30 cellular contexts compared by ENCODE assay signal in the genomic region with DNA sequence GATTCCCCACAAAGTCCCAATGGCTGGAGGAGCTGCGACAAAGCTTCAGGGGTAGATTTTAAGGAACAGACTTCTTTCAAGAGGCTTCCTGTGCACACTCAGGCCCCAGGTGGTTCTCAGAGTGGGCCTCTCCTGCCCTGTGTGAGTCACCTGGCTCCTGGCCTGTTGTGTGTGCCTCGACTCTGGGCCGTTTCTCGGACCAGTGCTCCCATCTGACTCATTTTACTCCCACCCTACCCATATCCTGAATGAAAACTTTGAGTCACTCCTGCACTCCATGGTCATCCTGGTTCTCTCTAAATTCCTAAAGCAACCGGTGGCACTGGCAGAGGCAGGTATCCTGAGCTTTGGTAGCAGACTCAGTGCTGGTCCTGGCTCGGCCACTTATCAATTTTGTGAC.
A peak's percentile ranks its signal among the peaks of the same experiment; 100 is the strongest.
DNase-seq lines count a peak whose midpoint lies in the region; ATAC-seq and TF ChIP-seq lines count a peak whose summit lies in the region.
"Had no signal": no experiment of that assay in that cellular context is flagged by ENCODE, and none has a peak within 500 bp of the region (broad histone marks: within the 10 kb centered on the region; RNA-seq: fewer than 3 reads in every experiment).

No MANE protein-coding gene starts in this region.

- no peaks in the 10 kb centered on the region for H3K36me3 Mint-ChIP-seq in Calu3 (ENCODE audit: insufficient read depth, unreplicated experiment)
- H3K36me3 Mint-ChIP-seq: activated naive CD8-positive, alpha-beta T cell treated with anti-CD3 and anti-CD28 coated beads for 36 hours had no signal

- peak; percentile 6 for DNase-seq in A172 (ENCODE audit: low spot score)
- peak; percentile 8 for DNase-seq in RWPE1 (ENCODE audit: low spot score)
- DNase-seq in foreskin keratinocyte: peak in 1 of 2 donors; percentile 44
- no peak for DNase-seq in Calu3
- no peak for DNase-seq in stomach
- DNase-seq in NCI-H524 (lab: John Stamatoyannopoulos, UW): no peak
- DNase-seq in sciatic nerve (ENCODE audit: low spot score): no peak
- DNase-seq: activated CD4-positive, alpha-beta T cell treated with anti-CD3 and anti-CD28 coated beads for 48 hours; activated CD8-positive, alpha-beta memory T cell treated with anti-CD3 and anti-CD28 coated beads for 24 hours; activated effector memory CD4-positive, alpha-beta T cell treated with Interleukin-2 at 50 U/mL for 16 hours; activated naive CD8-positive, alpha-beta T cell treated with anti-CD3 and anti-CD28 coated beads for 36 hours; aorta; caudate nucleus; head of caudate nucleus; HFFc6; kidney; NCI-H1105 treated with DMSO at 0.1 percent for 48 hours; NCI-H1930; NCI-H345; NCI-H774; ovary; Right ventricle myocardium superior; stimulated activated CD4-positive, alpha-beta T cell treated with anti-CD3 and anti-CD28 coated beads, Interleukin-2, amount 100 ng/mL, for 24 hours; upper lobe of left lung had no signal

- CTCF ChIA-PET in HEK293 (lab: Yijun Ruan, JAX) (interaction anchor here (0.6 to 1.5 kb wide), 3 partner anchors 8 to 160 kb away, joined by 3 read pairs; no protein-coding TSS in a partner anchor), RWPE1 (lab: Yijun Ruan, JAX) (no interaction called here), Calu3 (lab: Charles Lee) (no interaction called here)

- H3K27me3 Mint-ChIP-seq in Calu3 (ENCODE audit: unreplicated experiment): peaks cover 100% of the 10 kb centered on the region

- TF ChIP-seq CTCF in HEK293 (tag by site-specific recombination; IDR thresholded peaks at IDR 0.05): no peak
- TF ChIP-seq CTCF in RWPE1 (conservative IDR thresholded peaks at IDR 0.05; ENCODE audit: low read depth): no peak
- TF ChIP-seq CTCF in foreskin keratinocyte (conservative IDR thresholded peaks at IDR 0.05): no peak
- no peak for TF ChIP-seq CTCF in Calu3 (IDR thresholded peaks at IDR 0.05; ENCODE audit: unreplicated experiment)
- TF ChIP-seq CTCF in stomach (IDR thresholded peaks at IDR 0.05): no peak

- H3K27me3 ChIP-seq in foreskin keratinocyte: peaks cover 35% of the 10 kb centered on the region
- peaks cover 10 to 84% (median 35%) of the 10 kb centered on the region in 3 donors for H3K27me3 ChIP-seq in stomach
- H3K27me3 ChIP-seq: BLaER1 treated with 17β-estradiol and CSF1 and Interleukin-3, amounts not matched to agents 10 nM and 100 nM; ovary had no signal

- BruUV-seq in Calu3 (replicated peaks; lab: Mats Ljungman, UMichigan): no TSS peak

- H3K4me3 Mint-ChIP-seq in Calu3 (ENCODE audit: low read depth, unreplicated experiment): no peak overlapping the region
- H3K4me3 Mint-ChIP-seq: activated naive CD8-positive, alpha-beta T cell treated with anti-CD3 and anti-CD28 coated beads for 36 hours; dendritic cell treated with granulocyte-macrophage colony-stimulating factor and Interleukin-4, amounts not matched to agents 40 ng/mL and 50 ng/mL, for 4 days; HFFc6 had no signal

- H3K4me1 Mint-ChIP-seq in Calu3 (ENCODE audit: low read depth, unreplicated experiment): no peaks in the 10 kb centered on the region

- H3K4me1 ChIP-seq in HEK293 (ENCODE audit: control insufficient read depth, insufficient read depth, low read length) (no peaks in the 10 kb centered on the region), foreskin keratinocyte (no peaks in the 10 kb centered on the region), stomach (peaks cover 0 to 13% (median 3%) of the 10 kb centered on the region in 4 donors)

- H3K9me3 ChIP-seq in HEK293 (ENCODE audit: control insufficient read depth, insufficient read depth, low read depth, low read length): no peaks in the 10 kb centered on the region
- H3K9me3 ChIP-seq in stomach: no peaks in the 10 kb centered on the region
- H3K9me3 ChIP-seq: ovary, right atrium auricular region, upper lobe of left lung had no signal

- H3K27ac Mint-ChIP-seq in Calu3 (ENCODE audit: unreplicated experiment): no peak overlapping the region
- H3K27ac Mint-ChIP-seq: activated naive CD8-positive, alpha-beta T cell treated with anti-CD3 and anti-CD28 coated beads for 36 hours; dendritic cell treated with granulocyte-macrophage colony-stimulating factor and Interleukin-4, amounts not matched to agents 40 ng/mL and 50 ng/mL, for 4 days; HFFc6; nephron had no signal

- no peak for TF ChIP-seq EP300 in stomach (IDR thresholded peaks at IDR 0.05)

- no peak overlapping the region for H3K27ac ChIP-seq in HEK293 (ENCODE audit: extremely low read depth, low read depth, low read length)
- H3K27ac ChIP-seq in RWPE1: no peak overlapping the region
- H3K27ac ChIP-seq in foreskin keratinocyte: no peak overlapping the region
- no peak overlapping the region for H3K27ac ChIP-seq in stomach
- H3K27ac ChIP-seq: BLaER1 treated with 17β-estradiol and CSF1 and Interleukin-3, amounts not matched to agents 10 nM and 100 nM; ovary; right atrium auricular region; upper lobe of left lung; VCaP had no signal

- POLR2A ChIA-PET in HEK293 (lab: Yijun Ruan, JAX) (no interaction called here), RWPE1 (lab: Yijun Ruan, JAX; ENCODE audit: low non-redundant PET) (no interaction called here)

- peak; percentile 6 for ATAC-seq in foreskin keratinocyte
- ATAC-seq in sciatic nerve: no peak

- no peak for TF ChIP-seq POLR2A in stomach (IDR thresholded peaks at IDR 0.05)

- 56 to 67% (median 60%) methylated on average over 6 of the region's 6 CpGs for WGBS in stomach, 5 donors

- intact Hi-C loops in Calu3 (cut with micrococcal nuclease; ENCODE audit: unreplicated experiment) (no loop called here), stomach (cut with DNase I; ENCODE audit: low total_unique reads) (no loop called here), sciatic nerve (cut with DNase I) (no loop called here)

- H3K36me3 ChIP-seq in HEK293 (ENCODE audit: control insufficient read depth in 2 of 2, insufficient read depth in 1 of 2, low read length in 2 of 2) (no peaks in the 10 kb centered on the region), stomach (no peaks in the 10 kb centered on the region)
- H3K36me3 ChIP-seq: BLaER1 treated with 17β-estradiol and CSF1 and Interleukin-3, amounts not matched to agents 10 nM and 100 nM; ovary; right atrium auricular region; upper lobe of left lung had no signal

- H3K9me3 Mint-ChIP-seq in Calu3 (ENCODE audit: low read depth, unreplicated experiment): no peaks in the 10 kb centered on the region
- H3K9me3 Mint-ChIP-seq: activated naive CD8-positive, alpha-beta T cell treated with anti-CD3 and anti-CD28 coated beads for 36 hours; dendritic cell treated with granulocyte-macrophage colony-stimulating factor and Interleukin-4, amounts not matched to agents 40 ng/mL and 50 ng/mL, for 4 days; HFFc6; nephron had no signal

- H3K4me3 ChIP-seq in HEK293 (ENCODE audit: low read depth, low read length): no peak overlapping the region
- H3K4me3 ChIP-seq in stomach: no peak overlapping the region
- H3K4me3 ChIP-seq: BLaER1 treated with 17β-estradiol and CSF1 and Interleukin-3, amounts not matched to agents 10 nM and 100 nM; ovary; right atrium auricular region; upper lobe of left lung had no signal

TF ChIP-seq in HEK293, 187 proteins besides CTCF, POLR2A, EP300 and RAD21:
- TF ChIP-seq ZNF785 (tag by site-specific recombination; IDR thresholded peaks at IDR 0.05) (no peak), ZNF585B (tag by site-specific recombination; IDR thresholded peaks at IDR 0.05) (no peak), GLIS1 (tag by site-specific recombination; IDR thresholded peaks at IDR 0.05) (peak; percentile 30; the same call in 1 of the 2 replicates)
- TF ChIP-seq, protein P1, sequence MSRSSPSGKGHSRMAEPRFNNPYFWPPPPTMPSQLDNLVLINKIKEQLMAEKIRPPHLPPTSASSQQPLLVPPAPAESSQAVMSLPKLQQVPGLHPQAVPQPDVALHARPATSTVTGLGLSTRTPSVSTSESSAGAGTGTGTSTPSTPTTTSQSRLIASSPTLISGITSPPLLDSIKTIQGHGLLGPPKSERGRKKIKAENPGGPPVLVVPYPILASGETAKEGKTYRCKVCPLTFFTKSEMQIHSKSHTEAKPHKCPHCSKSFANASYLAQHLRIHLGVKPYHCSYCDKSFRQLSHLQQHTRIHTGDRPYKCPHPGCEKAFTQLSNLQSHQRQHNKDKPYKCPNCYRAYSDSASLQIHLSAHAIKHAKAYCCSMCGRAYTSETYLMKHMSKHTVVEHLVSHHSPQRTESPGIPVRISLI (tag by site-specific recombination; IDR thresholded peaks at IDR 0.05): no peak

Comparison
In these comparisons a context has a peak if more than half of its experiments do, and no peak if none do; other contexts are left out.
1. DNase-seq: peak in A172 (single experiment) and RWPE1 (single experiment); none in Calu3 (single experiment), stomach (single experiment), NCI-H524 (0 of 2) and sciatic nerve (single experiment).